In the genomic region with DNA sequence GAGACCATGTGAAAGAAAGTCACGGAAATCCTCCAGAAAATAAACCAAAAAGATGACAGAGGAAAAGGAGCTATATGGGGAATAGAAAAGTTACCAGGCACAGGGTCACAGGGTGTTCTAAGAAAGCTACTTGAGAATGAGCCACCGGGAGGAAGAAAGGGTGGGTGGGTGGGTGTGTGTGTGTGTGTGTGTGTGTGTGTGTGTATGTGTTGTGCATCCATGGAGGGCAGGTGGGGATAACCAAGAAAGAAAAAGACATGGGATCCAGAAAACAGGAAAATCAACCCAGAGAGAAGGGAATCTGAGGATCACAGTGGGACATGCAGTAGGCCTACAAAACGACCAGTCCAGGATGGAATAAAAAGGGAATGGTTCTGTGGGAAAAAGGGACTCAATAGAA, we compare ENCODE assay signal across 1 cellular context.
TF ChIP-seq lines count a peak whose summit lies in the region.

No MANE protein-coding gene starts in this region.

TF ChIP-seq in H1, 55 proteins besides CTCF, POLR2A, EP300 and RAD21:
- TF ChIP-seq EZH2 (IDR thresholded peaks at IDR 0.05; ENCODE audit: low read depth, low read length, severe bottlenecking) (no peak), ASH2L (IDR thresholded peaks at IDR 0.05; ENCODE audit: low read length) (no peak), POLR2AphosphoS5 (IDR thresholded peaks at IDR 0.05; ENCODE audit: low read depth, low read length) (no peak), SP4 (IDR thresholded peaks at IDR 0.05; ENCODE audit: low read length) (no peak), CTBP2 (IDR thresholded peaks at IDR 0.05; ENCODE audit: borderline replicate concordance, insufficient read depth, insufficient read length, low read length) (no peak), TEAD4 (IDR thresholded peaks at IDR 0.05; ENCODE audit: low read depth, low read length) (no peak), SIRT6 (IDR thresholded peaks at IDR 0.05; ENCODE audit: low read length) (no peak), SIN3A (conservative IDR thresholded peaks at IDR 0.05 in 1 of 2, IDR thresholded peaks at IDR 0.05 in 1 of 2; ENCODE audit: low read depth in 1 of 2, low read length in 2 of 2) (no peak), KDM1A (IDR thresholded peaks at IDR 0.05; ENCODE audit: borderline replicate concordance, low read length) (no peak), CREB1 (IDR thresholded peaks at IDR 0.05) (no peak), CBX8 (IDR thresholded peaks at IDR 0.05; ENCODE audit: borderline replicate concordance, low read depth, low read length) (no peak), KDM4A (IDR thresholded peaks at IDR 0.05; ENCODE audit: low read depth, low read length, severe bottlenecking) (no peak), BRCA1 (IDR thresholded peaks at IDR 0.05; ENCODE audit: low read depth, low read length) (no peak), CHD1 (IDR thresholded peaks at IDR 0.05; ENCODE audit: low read depth, low read length) (no peak), CBX5 (IDR thresholded peaks at IDR 0.05; ENCODE audit: low read depth, low read length) (no peak)
- TF ChIP-seq, protein P1, sequence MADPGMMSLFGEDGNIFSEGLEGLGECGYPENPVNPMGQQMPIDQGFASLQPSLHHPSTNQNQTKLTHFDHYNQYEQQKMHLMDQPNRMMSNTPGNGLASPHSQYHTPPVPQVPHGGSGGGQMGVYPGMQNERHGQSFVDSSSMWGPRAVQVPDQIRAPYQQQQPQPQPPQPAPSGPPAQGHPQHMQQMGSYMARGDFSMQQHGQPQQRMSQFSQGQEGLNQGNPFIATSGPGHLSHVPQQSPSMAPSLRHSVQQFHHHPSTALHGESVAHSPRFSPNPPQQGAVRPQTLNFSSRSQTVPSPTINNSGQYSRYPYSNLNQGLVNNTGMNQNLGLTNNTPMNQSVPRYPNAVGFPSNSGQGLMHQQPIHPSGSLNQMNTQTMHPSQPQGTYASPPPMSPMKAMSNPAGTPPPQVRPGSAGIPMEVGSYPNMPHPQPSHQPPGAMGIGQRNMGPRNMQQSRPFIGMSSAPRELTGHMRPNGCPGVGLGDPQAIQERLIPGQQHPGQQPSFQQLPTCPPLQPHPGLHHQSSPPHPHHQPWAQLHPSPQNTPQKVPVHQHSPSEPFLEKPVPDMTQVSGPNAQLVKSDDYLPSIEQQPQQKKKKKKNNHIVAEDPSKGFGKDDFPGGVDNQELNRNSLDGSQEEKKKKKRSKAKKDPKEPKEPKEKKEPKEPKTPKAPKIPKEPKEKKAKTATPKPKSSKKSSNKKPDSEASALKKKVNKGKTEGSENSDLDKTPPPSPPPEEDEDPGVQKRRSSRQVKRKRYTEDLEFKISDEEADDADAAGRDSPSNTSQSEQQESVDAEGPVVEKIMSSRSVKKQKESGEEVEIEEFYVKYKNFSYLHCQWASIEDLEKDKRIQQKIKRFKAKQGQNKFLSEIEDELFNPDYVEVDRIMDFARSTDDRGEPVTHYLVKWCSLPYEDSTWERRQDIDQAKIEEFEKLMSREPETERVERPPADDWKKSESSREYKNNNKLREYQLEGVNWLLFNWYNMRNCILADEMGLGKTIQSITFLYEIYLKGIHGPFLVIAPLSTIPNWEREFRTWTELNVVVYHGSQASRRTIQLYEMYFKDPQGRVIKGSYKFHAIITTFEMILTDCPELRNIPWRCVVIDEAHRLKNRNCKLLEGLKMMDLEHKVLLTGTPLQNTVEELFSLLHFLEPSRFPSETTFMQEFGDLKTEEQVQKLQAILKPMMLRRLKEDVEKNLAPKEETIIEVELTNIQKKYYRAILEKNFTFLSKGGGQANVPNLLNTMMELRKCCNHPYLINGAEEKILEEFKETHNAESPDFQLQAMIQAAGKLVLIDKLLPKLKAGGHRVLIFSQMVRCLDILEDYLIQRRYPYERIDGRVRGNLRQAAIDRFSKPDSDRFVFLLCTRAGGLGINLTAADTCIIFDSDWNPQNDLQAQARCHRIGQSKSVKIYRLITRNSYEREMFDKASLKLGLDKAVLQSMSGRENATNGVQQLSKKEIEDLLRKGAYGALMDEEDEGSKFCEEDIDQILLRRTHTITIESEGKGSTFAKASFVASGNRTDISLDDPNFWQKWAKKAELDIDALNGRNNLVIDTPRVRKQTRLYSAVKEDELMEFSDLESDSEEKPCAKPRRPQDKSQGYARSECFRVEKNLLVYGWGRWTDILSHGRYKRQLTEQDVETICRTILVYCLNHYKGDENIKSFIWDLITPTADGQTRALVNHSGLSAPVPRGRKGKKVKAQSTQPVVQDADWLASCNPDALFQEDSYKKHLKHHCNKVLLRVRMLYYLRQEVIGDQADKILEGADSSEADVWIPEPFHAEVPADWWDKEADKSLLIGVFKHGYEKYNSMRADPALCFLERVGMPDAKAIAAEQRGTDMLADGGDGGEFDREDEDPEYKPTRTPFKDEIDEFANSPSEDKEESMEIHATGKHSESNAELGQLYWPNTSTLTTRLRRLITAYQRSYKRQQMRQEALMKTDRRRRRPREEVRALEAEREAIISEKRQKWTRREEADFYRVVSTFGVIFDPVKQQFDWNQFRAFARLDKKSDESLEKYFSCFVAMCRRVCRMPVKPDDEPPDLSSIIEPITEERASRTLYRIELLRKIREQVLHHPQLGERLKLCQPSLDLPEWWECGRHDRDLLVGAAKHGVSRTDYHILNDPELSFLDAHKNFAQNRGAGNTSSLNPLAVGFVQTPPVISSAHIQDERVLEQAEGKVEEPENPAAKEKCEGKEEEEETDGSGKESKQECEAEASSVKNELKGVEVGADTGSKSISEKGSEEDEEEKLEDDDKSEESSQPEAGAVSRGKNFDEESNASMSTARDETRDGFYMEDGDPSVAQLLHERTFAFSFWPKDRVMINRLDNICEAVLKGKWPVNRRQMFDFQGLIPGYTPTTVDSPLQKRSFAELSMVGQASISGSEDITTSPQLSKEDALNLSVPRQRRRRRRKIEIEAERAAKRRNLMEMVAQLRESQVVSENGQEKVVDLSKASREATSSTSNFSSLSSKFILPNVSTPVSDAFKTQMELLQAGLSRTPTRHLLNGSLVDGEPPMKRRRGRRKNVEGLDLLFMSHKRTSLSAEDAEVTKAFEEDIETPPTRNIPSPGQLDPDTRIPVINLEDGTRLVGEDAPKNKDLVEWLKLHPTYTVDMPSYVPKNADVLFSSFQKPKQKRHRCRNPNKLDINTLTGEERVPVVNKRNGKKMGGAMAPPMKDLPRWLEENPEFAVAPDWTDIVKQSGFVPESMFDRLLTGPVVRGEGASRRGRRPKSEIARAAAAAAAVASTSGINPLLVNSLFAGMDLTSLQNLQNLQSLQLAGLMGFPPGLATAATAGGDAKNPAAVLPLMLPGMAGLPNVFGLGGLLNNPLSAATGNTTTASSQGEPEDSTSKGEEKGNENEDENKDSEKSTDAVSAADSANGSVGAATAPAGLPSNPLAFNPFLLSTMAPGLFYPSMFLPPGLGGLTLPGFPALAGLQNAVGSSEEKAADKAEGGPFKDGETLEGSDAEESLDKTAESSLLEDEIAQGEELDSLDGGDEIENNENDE (IDR thresholded peaks at IDR 0.05; ENCODE audit: insufficient replicate concordance, low read length), result no peak
